ENCODE assay signal across 1 cellular context in the genomic region with DNA sequence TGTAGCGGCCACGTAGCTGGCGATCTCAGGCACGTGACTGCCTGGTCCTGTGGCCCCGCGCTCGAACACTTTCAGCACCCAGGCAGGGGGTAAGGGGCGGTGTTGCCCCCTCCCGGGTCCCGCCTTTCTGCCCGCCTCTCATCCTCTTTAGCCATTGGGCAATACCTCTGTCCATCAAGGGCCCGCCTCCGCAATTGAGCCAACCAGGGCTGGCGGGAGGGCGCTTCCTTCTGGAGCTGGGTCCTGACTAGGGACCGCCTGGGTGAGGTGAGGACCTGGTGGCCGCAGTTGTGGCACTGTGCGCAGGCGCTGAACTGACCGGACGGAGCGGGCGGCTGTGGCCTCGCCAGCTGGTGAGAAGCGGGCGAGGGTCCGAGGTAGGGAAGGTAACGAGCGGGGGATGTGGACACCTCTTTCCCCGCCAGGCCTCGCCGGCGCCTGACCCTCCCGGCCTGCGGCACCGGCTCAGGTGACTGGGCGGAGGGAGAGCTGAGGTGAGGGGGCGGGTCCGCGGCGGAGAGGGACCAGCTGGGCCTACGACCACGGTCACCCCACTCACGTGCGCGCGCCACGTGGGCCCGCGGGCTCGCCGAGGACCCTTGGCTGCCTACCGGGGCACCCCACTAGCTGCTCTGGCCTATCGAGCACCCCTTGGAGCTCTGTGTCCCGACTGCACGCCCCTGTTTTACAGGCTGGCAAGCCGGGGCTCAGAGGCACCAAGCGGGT.
TF ChIP-seq lines count a peak whose summit lies in the region.

A gene with protein sequence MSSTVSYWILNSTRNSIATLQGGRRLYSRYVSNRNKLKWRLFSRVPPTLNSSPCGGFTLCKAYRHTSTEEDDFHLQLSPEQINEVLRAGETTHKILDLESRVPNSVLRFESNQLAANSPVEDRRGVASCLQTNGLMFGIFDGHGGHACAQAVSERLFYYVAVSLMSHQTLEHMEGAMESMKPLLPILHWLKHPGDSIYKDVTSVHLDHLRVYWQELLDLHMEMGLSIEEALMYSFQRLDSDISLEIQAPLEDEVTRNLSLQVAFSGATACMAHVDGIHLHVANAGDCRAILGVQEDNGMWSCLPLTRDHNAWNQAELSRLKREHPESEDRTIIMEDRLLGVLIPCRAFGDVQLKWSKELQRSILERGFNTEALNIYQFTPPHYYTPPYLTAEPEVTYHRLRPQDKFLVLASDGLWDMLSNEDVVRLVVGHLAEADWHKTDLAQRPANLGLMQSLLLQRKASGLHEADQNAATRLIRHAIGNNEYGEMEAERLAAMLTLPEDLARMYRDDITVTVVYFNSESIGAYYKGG (plus strand): TSS at position 228 of the 726 bp plus-strand sequence. CDS start 3,770 bp downstream, outside the sequence.

TF ChIP-seq in HEK293, 187 proteins besides CTCF, POLR2A, EP300 and RAD21 (continued from another document and continues in another):
- TF ChIP-seq ZNF248 (tag by site-specific recombination; IDR thresholded peaks at IDR 0.05) (no peak), ZNF558 (tag by site-specific recombination; IDR thresholded peaks at IDR 0.05) (0 out of 2 replicates have a peak, but pooled peaks have one; percentile 1), KLF16 (tag by site-specific recombination; IDR thresholded peaks at IDR 0.05) (peak; percentile 90; the same call in 1 of the 2 replicates), ZNF16 (tag by site-specific recombination; IDR thresholded peaks at IDR 0.05; ENCODE audit: low read depth) (no peak), GFI1B (tag by site-specific recombination; IDR thresholded peaks at IDR 0.05) (no peak), SP3 (tag by site-specific recombination; IDR thresholded peaks at IDR 0.05) (peak; percentile 98), OVOL3 (tag by site-specific recombination; IDR thresholded peaks at IDR 0.05) (no peak), ZNF423 (tag by site-specific recombination; IDR thresholded peaks at IDR 0.05) (no peak), ZNF561 (tag by site-specific recombination; IDR thresholded peaks at IDR 0.05; ENCODE audit: borderline replicate concordance) (peak; percentile 81; the same call in 1 of the 2 replicates), ZFP69B (tag by site-specific recombination; IDR thresholded peaks at IDR 0.05) (no peak; the same call in 1 of the 2 replicates), ZNF571 (tag by site-specific recombination; IDR thresholded peaks at IDR 0.05) (no peak), ZBTB48 (tag by site-specific recombination; IDR thresholded peaks at IDR 0.05) (peak; percentile 88), FEZF1 (tag by site-specific recombination; IDR thresholded peaks at IDR 0.05) (no peak), SP2 (tag by site-specific recombination; IDR thresholded peaks at IDR 0.05) (peak; percentile 97), ZNF660 (tag by site-specific recombination; IDR thresholded peaks at IDR 0.05) (no peak; the same call in 1 of the 2 replicates), ZNF350 (tag by site-specific recombination; IDR thresholded peaks at IDR 0.05) (no peak), ZNF174 (tag by site-specific recombination; IDR thresholded peaks at IDR 0.05) (no peak), TCF7L2 (IDR thresholded peaks at IDR 0.05; ENCODE audit: borderline replicate concordance, low read depth, low read length) (no peak), ZNF114 (tag by site-specific recombination; IDR thresholded peaks at IDR 0.05) (no peak), BCL11B (tag by site-specific recombination; IDR thresholded peaks at IDR 0.05; ENCODE audit: low read depth) (no peak), ZNF585B (tag by site-specific recombination; IDR thresholded peaks at IDR 0.05) (no peak), ZNF837 (tag by site-specific recombination; IDR thresholded peaks at IDR 0.05) (no peak), ZEB2 (tag by site-specific recombination; IDR thresholded peaks at IDR 0.05) (no peak), ZNF416 (tag by site-specific recombination; IDR thresholded peaks at IDR 0.05) (no peak), ZNF354C (tag by site-specific recombination; IDR thresholded peaks at IDR 0.05; ENCODE audit: borderline replicate concordance, low read depth) (no peak), ZNF311 (tag by site-specific recombination; IDR thresholded peaks at IDR 0.05; ENCODE audit: borderline replicate concordance) (no peak), RBAK (tag by site-specific recombination; IDR thresholded peaks at IDR 0.05) (no peak), ZNF391 (tag by site-specific recombination; IDR thresholded peaks at IDR 0.05; ENCODE audit: borderline replicate concordance, low read depth) (no peak), ZNF335 (tag by site-specific recombination; conservative IDR thresholded peaks at IDR 0.05) (peak; percentile 99), ZNF654 (tag by site-specific recombination; IDR thresholded peaks at IDR 0.05; ENCODE audit: low read depth) (no peak), ZNF341 (tag by site-specific recombination; IDR thresholded peaks at IDR 0.05; ENCODE audit: low read depth) (no peak; the same call in 1 of the 2 replicates), PRDM1 (tag by site-specific recombination; IDR thresholded peaks at IDR 0.05) (no peak), ZNF792 (tag by site-specific recombination; IDR thresholded peaks at IDR 0.05) (no peak; the same call in 1 of the 2 replicates), ZNF169 (tag by site-specific recombination; IDR thresholded peaks at IDR 0.05) (no peak), ZNF202 (tag by site-specific recombination; IDR thresholded peaks at IDR 0.05; ENCODE audit: borderline replicate concordance) (no peak), KLF8 (tag by site-specific recombination; IDR thresholded peaks at IDR 0.05) (peak; percentile 94), YY1 (tag by site-specific recombination; IDR thresholded peaks at IDR 0.05) (no peak), ZNF549 (tag by site-specific recombination; IDR thresholded peaks at IDR 0.05) (no peak), ZBTB17 (tag by site-specific recombination; IDR thresholded peaks at IDR 0.05) (no peak), ZNF155 (tag by site-specific recombination; IDR thresholded peaks at IDR 0.05) (no peak), MYNN (tag by site-specific recombination; IDR thresholded peaks at IDR 0.05; ENCODE audit: borderline replicate concordance) (no peak), ZNF785 (tag by site-specific recombination; IDR thresholded peaks at IDR 0.05) (no peak), IKZF3 (tag by site-specific recombination; IDR thresholded peaks at IDR 0.05) (no peak)
- TF ChIP-seq, protein P1, sequence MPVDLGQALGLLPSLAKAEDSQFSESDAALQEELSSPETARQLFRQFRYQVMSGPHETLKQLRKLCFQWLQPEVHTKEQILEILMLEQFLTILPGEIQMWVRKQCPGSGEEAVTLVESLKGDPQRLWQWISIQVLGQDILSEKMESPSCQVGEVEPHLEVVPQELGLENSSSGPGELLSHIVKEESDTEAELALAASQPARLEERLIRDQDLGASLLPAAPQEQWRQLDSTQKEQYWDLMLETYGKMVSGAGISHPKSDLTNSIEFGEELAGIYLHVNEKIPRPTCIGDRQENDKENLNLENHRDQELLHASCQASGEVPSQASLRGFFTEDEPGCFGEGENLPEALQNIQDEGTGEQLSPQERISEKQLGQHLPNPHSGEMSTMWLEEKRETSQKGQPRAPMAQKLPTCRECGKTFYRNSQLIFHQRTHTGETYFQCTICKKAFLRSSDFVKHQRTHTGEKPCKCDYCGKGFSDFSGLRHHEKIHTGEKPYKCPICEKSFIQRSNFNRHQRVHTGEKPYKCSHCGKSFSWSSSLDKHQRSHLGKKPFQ (tag by site-specific recombination; IDR thresholded peaks at IDR 0.05): no peak
- TF ChIP-seq, protein P2, sequence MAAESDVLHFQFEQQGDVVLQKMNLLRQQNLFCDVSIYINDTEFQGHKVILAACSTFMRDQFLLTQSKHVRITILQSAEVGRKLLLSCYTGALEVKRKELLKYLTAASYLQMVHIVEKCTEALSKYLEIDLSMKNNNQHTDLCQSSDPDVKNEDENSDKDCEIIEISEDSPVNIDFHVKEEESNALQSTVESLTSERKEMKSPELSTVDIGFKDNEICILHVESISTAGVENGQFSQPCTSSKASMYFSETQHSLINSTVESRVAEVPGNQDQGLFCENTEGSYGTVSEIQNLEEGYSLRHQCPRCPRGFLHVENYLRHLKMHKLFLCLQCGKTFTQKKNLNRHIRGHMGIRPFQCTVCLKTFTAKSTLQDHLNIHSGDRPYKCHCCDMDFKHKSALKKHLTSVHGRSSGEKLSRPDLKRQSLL (tag by site-specific recombination; IDR thresholded peaks at IDR 0.05): no peak; the same call in 1 of the 2 replicates
- TF ChIP-seq, protein P3, sequence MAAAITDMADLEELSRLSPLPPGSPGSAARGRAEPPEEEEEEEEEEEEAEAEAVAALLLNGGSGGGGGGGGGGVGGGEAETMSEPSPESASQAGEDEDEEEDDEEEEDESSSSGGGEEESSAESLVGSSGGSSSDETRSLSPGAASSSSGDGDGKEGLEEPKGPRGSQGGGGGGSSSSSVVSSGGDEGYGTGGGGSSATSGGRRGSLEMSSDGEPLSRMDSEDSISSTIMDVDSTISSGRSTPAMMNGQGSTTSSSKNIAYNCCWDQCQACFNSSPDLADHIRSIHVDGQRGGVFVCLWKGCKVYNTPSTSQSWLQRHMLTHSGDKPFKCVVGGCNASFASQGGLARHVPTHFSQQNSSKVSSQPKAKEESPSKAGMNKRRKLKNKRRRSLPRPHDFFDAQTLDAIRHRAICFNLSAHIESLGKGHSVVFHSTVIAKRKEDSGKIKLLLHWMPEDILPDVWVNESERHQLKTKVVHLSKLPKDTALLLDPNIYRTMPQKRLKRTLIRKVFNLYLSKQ (tag by site-specific recombination; IDR thresholded peaks at IDR 0.05; ENCODE audit: borderline replicate concordance): no peak
- TF ChIP-seq, protein P4, sequence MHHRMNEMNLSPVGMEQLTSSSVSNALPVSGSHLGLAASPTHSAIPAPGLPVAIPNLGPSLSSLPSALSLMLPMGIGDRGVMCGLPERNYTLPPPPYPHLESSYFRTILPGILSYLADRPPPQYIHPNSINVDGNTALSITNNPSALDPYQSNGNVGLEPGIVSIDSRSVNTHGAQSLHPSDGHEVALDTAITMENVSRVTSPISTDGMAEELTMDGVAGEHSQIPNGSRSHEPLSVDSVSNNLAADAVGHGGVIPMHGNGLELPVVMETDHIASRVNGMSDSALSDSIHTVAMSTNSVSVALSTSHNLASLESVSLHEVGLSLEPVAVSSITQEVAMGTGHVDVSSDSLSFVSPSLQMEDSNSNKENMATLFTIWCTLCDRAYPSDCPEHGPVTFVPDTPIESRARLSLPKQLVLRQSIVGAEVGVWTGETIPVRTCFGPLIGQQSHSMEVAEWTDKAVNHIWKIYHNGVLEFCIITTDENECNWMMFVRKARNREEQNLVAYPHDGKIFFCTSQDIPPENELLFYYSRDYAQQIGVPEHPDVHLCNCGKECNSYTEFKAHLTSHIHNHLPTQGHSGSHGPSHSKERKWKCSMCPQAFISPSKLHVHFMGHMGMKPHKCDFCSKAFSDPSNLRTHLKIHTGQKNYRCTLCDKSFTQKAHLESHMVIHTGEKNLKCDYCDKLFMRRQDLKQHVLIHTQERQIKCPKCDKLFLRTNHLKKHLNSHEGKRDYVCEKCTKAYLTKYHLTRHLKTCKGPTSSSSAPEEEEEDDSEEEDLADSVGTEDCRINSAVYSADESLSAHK (tag by site-specific recombination; IDR thresholded peaks at IDR 0.05): no peak
- TF ChIP-seq, protein P5, sequence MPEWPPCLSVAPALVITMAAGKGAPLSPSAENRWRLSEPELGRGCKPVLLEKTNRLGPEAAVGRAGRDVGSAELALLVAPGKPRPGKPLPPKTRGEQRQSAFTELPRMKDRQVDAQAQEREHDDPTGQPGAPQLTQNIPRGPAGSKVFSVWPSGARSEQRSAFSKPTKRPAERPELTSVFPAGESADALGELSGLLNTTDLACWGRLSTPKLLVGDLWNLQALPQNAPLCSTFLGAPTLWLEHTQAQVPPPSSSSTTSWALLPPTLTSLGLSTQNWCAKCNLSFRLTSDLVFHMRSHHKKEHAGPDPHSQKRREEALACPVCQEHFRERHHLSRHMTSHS (tag by site-specific recombination; IDR thresholded peaks at IDR 0.05): no peak
- TF ChIP-seq, protein P6, sequence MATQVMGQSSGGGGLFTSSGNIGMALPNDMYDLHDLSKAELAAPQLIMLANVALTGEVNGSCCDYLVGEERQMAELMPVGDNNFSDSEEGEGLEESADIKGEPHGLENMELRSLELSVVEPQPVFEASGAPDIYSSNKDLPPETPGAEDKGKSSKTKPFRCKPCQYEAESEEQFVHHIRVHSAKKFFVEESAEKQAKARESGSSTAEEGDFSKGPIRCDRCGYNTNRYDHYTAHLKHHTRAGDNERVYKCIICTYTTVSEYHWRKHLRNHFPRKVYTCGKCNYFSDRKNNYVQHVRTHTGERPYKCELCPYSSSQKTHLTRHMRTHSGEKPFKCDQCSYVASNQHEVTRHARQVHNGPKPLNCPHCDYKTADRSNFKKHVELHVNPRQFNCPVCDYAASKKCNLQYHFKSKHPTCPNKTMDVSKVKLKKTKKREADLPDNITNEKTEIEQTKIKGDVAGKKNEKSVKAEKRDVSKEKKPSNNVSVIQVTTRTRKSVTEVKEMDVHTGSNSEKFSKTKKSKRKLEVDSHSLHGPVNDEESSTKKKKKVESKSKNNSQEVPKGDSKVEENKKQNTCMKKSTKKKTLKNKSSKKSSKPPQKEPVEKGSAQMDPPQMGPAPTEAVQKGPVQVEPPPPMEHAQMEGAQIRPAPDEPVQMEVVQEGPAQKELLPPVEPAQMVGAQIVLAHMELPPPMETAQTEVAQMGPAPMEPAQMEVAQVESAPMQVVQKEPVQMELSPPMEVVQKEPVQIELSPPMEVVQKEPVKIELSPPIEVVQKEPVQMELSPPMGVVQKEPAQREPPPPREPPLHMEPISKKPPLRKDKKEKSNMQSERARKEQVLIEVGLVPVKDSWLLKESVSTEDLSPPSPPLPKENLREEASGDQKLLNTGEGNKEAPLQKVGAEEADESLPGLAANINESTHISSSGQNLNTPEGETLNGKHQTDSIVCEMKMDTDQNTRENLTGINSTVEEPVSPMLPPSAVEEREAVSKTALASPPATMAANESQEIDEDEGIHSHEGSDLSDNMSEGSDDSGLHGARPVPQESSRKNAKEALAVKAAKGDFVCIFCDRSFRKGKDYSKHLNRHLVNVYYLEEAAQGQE (tag by site-specific recombination; IDR thresholded peaks at IDR 0.05): no peak
- TF ChIP-seq, protein P7, sequence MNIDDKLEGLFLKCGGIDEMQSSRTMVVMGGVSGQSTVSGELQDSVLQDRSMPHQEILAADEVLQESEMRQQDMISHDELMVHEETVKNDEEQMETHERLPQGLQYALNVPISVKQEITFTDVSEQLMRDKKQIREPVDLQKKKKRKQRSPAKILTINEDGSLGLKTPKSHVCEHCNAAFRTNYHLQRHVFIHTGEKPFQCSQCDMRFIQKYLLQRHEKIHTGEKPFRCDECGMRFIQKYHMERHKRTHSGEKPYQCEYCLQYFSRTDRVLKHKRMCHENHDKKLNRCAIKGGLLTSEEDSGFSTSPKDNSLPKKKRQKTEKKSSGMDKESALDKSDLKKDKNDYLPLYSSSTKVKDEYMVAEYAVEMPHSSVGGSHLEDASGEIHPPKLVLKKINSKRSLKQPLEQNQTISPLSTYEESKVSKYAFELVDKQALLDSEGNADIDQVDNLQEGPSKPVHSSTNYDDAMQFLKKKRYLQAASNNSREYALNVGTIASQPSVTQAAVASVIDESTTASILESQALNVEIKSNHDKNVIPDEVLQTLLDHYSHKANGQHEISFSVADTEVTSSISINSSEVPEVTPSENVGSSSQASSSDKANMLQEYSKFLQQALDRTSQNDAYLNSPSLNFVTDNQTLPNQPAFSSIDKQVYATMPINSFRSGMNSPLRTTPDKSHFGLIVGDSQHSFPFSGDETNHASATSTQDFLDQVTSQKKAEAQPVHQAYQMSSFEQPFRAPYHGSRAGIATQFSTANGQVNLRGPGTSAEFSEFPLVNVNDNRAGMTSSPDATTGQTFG (tag by site-specific recombination; IDR thresholded peaks at IDR 0.05; ENCODE audit: borderline replicate concordance): no peak
